Comparison of ENCODE assay signal across 1 cellular context in genomic region chr6:55875420-55875819, GRCh38.
A peak's percentile ranks its signal among the peaks of the same experiment; 100 is the strongest.
TF ChIP-seq lines count a peak whose summit lies in the region.

Gene BMP5 (minus strand): TSS chr6:55875590. CDS start chr6:55874865, 725 bp downstream.

TF ChIP-seq in PFSK-1, 5 proteins besides CTCF, POLR2A, EP300 and RAD21 (continued from another document):
- TF ChIP-seq REST (IDR thresholded peaks at IDR 0.05; ENCODE audit: insufficient read depth in 1 of 2, low read depth in 2 of 2, low read length in 2 of 2) (no peak), TAF1 (IDR thresholded peaks at IDR 0.05; ENCODE audit: borderline replicate concordance, insufficient read depth, low read length) (peak; percentile 85; the same call in 1 of the 2 replicates), SIN3A (IDR thresholded peaks at IDR 0.05; ENCODE audit: borderline replicate concordance, insufficient read depth, low read length) (no peak)
